Comparison of ENCODE assay signal across 25 cellular contexts in genomic region chr6:11672669-11673068, GRCh38.
DNase-seq lines count a peak whose midpoint lies in the region; ATAC-seq, FAIRE-seq and TF ChIP-seq lines count a peak whose summit lies in the region.
"Had no signal": no experiment of that assay in that cellular context is flagged by ENCODE, and none has a peak within 500 bp of the region (broad histone marks: within the 10 kb centered on the region; RNA-seq: fewer than 3 reads in every experiment).

No MANE protein-coding gene starts in this region.

- intact Hi-C loops in IMR-90 (cut with micrococcal nuclease): no loop called here
- intact Hi-C loops in GM12878 (cut with micrococcal nuclease; ENCODE audit: unreplicated experiment): no loop called here
- intact Hi-C loops in left ventricle myocardium inferior (cut with micrococcal nuclease): no loop called here

- in situ Hi-C loops in GM23248 (cut with MboI): loop anchor here (25.0 kb wide), 1 partner anchor 565 kb away; no protein-coding TSS in a partner anchor
- in situ Hi-C loops in IMR-90 (cut with MboI; ENCODE audit: low sequenced_read_pairs): no loop called here
- in situ Hi-C loops in GM12878 (cut with MboI): no loop called here

- no peak overlapping the region for H2AK9ac ChIP-seq in IMR-90 (replicated peaks; ENCODE audit: low read depth, low read length, poor library complexity)

- H4K20me1 ChIP-seq in GM23248 (ENCODE audit: insufficient read depth) (no peaks in the 10 kb centered on the region), IMR-90 (ENCODE audit: insufficient read depth, low read length) (no peaks in the 10 kb centered on the region), GM12878 (ENCODE audit: control insufficient read depth, insufficient read depth) (no peaks in the 10 kb centered on the region)
- H4K20me1 ChIP-seq: BLaER1 treated with 17β-estradiol and CSF1 and Interleukin-3, amounts not matched to agents 10 nM and 100 nM had no signal

- H3K27ac ChIP-seq in GM23248 (no peak overlapping the region), IMR-90 (ENCODE audit: insufficient read depth, low read length) (no peak overlapping the region), GM12878 (ENCODE audit: control insufficient read depth, insufficient read depth) (no peak overlapping the region), neuronal stem cell (replicated peaks; ENCODE audit: low read length) (no peak overlapping the region), left ventricle myocardium inferior (replicated peaks) (no peak overlapping the region)
- H3K27ac ChIP-seq: A549; BLaER1 treated with 17β-estradiol and CSF1 and Interleukin-3, amounts not matched to agents 10 nM and 100 nM had no signal

- H2AK5ac ChIP-seq in IMR-90 (ENCODE audit: low read depth, low read length): no peak overlapping the region
- no peak overlapping the region for H2AK5ac ChIP-seq in neuronal stem cell (ENCODE audit: low read depth, low read length)

- TF ChIP-seq RAD21 in IMR-90 (IDR thresholded peaks at IDR 0.05; ENCODE audit: low read length) (no peak), GM12878 (IDR thresholded peaks at IDR 0.05; ENCODE audit: insufficient read depth, low read depth, low read length) (no peak)

- H3K56ac ChIP-seq in IMR-90 (ENCODE audit: extremely low read depth, insufficient read depth, low read length): no peak overlapping the region

- H3K27me3 ChIP-seq in GM23248 (replicated peaks; ENCODE audit: insufficient read depth): no peaks in the 10 kb centered on the region
- no peaks in the 10 kb centered on the region for H3K27me3 ChIP-seq in IMR-90 (ENCODE audit: control insufficient read depth, insufficient read depth, low read length)
- H3K27me3 ChIP-seq in GM12878 (replicated peaks in 1 of 2; ENCODE audit: control insufficient read depth in 2 of 2, insufficient read depth in 2 of 2, low read length in 1 of 2): no peaks in the 10 kb centered on the region
- H3K27me3 ChIP-seq in neuronal stem cell (ENCODE audit: control insufficient read depth in 3 of 3, insufficient read depth in 3 of 3, low read depth in 1 of 3, low read length in 3 of 3): no peaks in the 10 kb centered on the region
- peaks cover 9% of the 10 kb centered on the region for H3K27me3 ChIP-seq in left ventricle myocardium inferior (ENCODE audit: low read depth)
- H3K27me3 ChIP-seq: BLaER1 treated with 17β-estradiol and CSF1 and Interleukin-3, amounts not matched to agents 10 nM and 100 nM had no signal

- FAIRE-seq in GM12878 (lab: Jason Lieb, UNC): no peak
- FAIRE-seq: A549, GM12892, GM19239 had no signal

- CTCF ChIA-PET in IMR-90 (lab: Yijun Ruan, JAX) (no interaction called here), GM12878 (lab: Yijun Ruan, JAX) (interaction anchor here (0.8 to 1.3 kb wide), 2 partner anchors 10 to 14 kb away, joined by 3 read pairs; no protein-coding TSS in a partner anchor)

- H3K4me1 ChIP-seq in GM23248 (ENCODE audit: insufficient read depth) (peaks cover 21% of the 10 kb centered on the region), IMR-90 (ENCODE audit: control insufficient read depth, insufficient read depth, low read length) (no peaks in the 10 kb centered on the region; the same call in 1 of the 2 replicates), GM12878 (ENCODE audit: control insufficient read depth, insufficient read depth, low read length) (no peaks in the 10 kb centered on the region), neuronal stem cell (ENCODE audit: control insufficient read depth in 2 of 2, insufficient read depth in 1 of 2, low read depth in 1 of 2, low read length in 2 of 2) (no peaks in the 10 kb centered on the region), left ventricle myocardium inferior (no peaks in the 10 kb centered on the region)
- H3K4me1 ChIP-seq: A549; BE2C; BLaER1 treated with 17β-estradiol and CSF1 and Interleukin-3, amounts not matched to agents 10 nM and 100 nM had no signal

- no peak overlapping the region for H3K4me3 Mint-ChIP-seq in osteocyte (ENCODE audit: unreplicated experiment)
- H3K4me3 Mint-ChIP-seq: CD14-positive monocyte; CD4-positive, alpha-beta T cell; GM23338; H9 had no signal

- peak overlapping the region; percentile 11 for H3K27ac Mint-ChIP-seq in osteocyte (ENCODE audit: unreplicated experiment)
- H3K27ac Mint-ChIP-seq: CD14-positive monocyte; CD4-positive, alpha-beta T cell; GM23338; H9 had no signal

- RAD21 ChIA-PET in GM12878 (lab: Charles Lee; ENCODE audit: unreplicated experiment): no interaction called here

- H3K9ac ChIP-seq in GM23248 (no peak overlapping the region), IMR-90 (ENCODE audit: low read depth, low read length) (no peak overlapping the region), GM12878 (ENCODE audit: control insufficient read depth, insufficient read depth, low read length) (no peak overlapping the region), neuronal stem cell (ENCODE audit: low read depth, low read length, poor library complexity) (no peak overlapping the region)
- H3K9ac ChIP-seq: BLaER1 treated with 17β-estradiol and CSF1 and Interleukin-3, amounts not matched to agents 10 nM and 100 nM had no signal

- peaks cover 6% of the 10 kb centered on the region for H3K4me1 Mint-ChIP-seq in osteocyte (ENCODE audit: unreplicated experiment)
- H3K4me1 Mint-ChIP-seq: CD14-positive monocyte had no signal

- H4K91ac ChIP-seq in IMR-90 (ENCODE audit: insufficient read depth, low read depth, low read length): 0 out of 2 replicates have a peak overlapping the region, but pooled peaks have one; percentile 8
- H4K91ac ChIP-seq in neuronal stem cell (ENCODE audit: low read depth, low read length, poor library complexity): no peak overlapping the region

- peak overlapping the region; percentile 1 for H3K4me2 ChIP-seq in GM23248 (ENCODE audit: unreplicated experiment)
- H3K4me2 ChIP-seq in IMR-90 (ENCODE audit: low read depth, low read length): no peak overlapping the region
- H3K4me2 ChIP-seq in GM12878 (ENCODE audit: control insufficient read depth, insufficient read depth): no peak overlapping the region
- H3K4me2 ChIP-seq in neuronal stem cell (ENCODE audit: insufficient read depth, low read length, poor library complexity, severe bottlenecking): no peak overlapping the region
- H3K4me2 ChIP-seq: A549; BLaER1 treated with 17β-estradiol and CSF1 and Interleukin-3, amounts not matched to agents 10 nM and 100 nM; GM23338 had no signal

- no peak for TF ChIP-seq EP300 in GM12878 (IDR thresholded peaks at IDR 0.05; ENCODE audit: borderline replicate concordance in 1 of 2, control insufficient read depth in 1 of 2, low read depth in 2 of 2, low read length in 2 of 2)

- no peak overlapping the region for H3K23ac ChIP-seq in IMR-90 (ENCODE audit: low read depth, low read length)
- no peak overlapping the region for H3K23ac ChIP-seq in neuronal stem cell (ENCODE audit: low read depth, low read length, poor library complexity)

- POLR2A ChIA-PET in IMR-90 (lab: Charles Lee; ENCODE audit: unreplicated experiment) (no interaction called here), GM12878 (lab: Charles Lee) (no interaction called here)

- BruUV-seq in IMR-90 (replicated peaks; lab: Mats Ljungman, UMichigan): no TSS peak
- BruUV-seq in GM12878 (replicated peaks; lab: Mats Ljungman, UMichigan): no TSS peak

- H3K14ac ChIP-seq in IMR-90 (replicated peaks; ENCODE audit: low read depth, low read length) (no peak overlapping the region), neuronal stem cell (ENCODE audit: low read length) (no peak overlapping the region)

- H3K9me3 Mint-ChIP-seq in osteocyte (ENCODE audit: unreplicated experiment): peaks cover 15% of the 10 kb centered on the region
- H3K9me3 Mint-ChIP-seq: CD4-positive, alpha-beta T cell had no signal

- H2BK120ac ChIP-seq in IMR-90 (ENCODE audit: low read depth, low read length) (0 out of 2 replicates have a peak overlapping the region, but pooled peaks have one; percentile 43), neuronal stem cell (ENCODE audit: low read depth, low read length) (no peak overlapping the region)

- dilution Hi-C loops in IMR-90 (cut with HindIII; ENCODE audit: low sequenced_read_pairs, unreplicated experiment): no loop called here

- no peaks in the 10 kb centered on the region for H3K27me3 Mint-ChIP-seq in osteocyte (ENCODE audit: unreplicated experiment)

- H2BK12ac ChIP-seq in neuronal stem cell (ENCODE audit: low read length): no peak overlapping the region

- H2BK5ac ChIP-seq in IMR-90 (ENCODE audit: low read depth, low read length, poor library complexity, severe bottlenecking) (peak overlapping the region; percentile 1), neuronal stem cell (ENCODE audit: low read length) (no peak overlapping the region)

- H3K18ac ChIP-seq in IMR-90 (ENCODE audit: low read depth, low read length): peak overlapping the region; percentile 60; the same call in 1 of the 2 replicates
- no peak overlapping the region for H3K18ac ChIP-seq in neuronal stem cell (ENCODE audit: low read length)

- H2BK15ac ChIP-seq in IMR-90 (ENCODE audit: low read depth, low read length) (0 out of 3 replicates have a peak overlapping the region, but pooled peaks have one; percentile 3), neuronal stem cell (ENCODE audit: low read length) (no peak overlapping the region)

- H3K79me1 ChIP-seq in IMR-90 (ENCODE audit: low read depth in 1 of 2, low read length in 2 of 2) (no peaks in the 10 kb centered on the region), neuronal stem cell (ENCODE audit: low read depth, low read length) (no peaks in the 10 kb centered on the region)

- H3K36me3 ChIP-seq in GM23248 (ENCODE audit: low read depth) (no peaks in the 10 kb centered on the region), IMR-90 (ENCODE audit: control insufficient read depth, insufficient read depth, low read length) (no peaks in the 10 kb centered on the region), GM12878 (ENCODE audit: control insufficient read depth in 2 of 2, insufficient read depth in 2 of 2, low read length in 1 of 2) (no peaks in the 10 kb centered on the region), neuronal stem cell (replicated peaks in 1 of 2; ENCODE audit: control insufficient read depth in 2 of 2, insufficient read depth in 2 of 2, low read length in 2 of 2) (no peaks in the 10 kb centered on the region), left ventricle myocardium inferior (no peaks in the 10 kb centered on the region)
- H3K36me3 ChIP-seq: BE2C; BLaER1 treated with 17β-estradiol and CSF1 and Interleukin-3, amounts not matched to agents 10 nM and 100 nM had no signal

- SMC1A ChIA-PET in GM12878 (lab: Charles Lee; ENCODE audit: uncharacterized antibody, unreplicated experiment): interaction anchor here (0.8 to 1.5 kb wide), 5 partner anchors 12 to 41 kb away, joined by 3 to 4 read pairs (median 4); no protein-coding TSS in a partner anchor

- WGBS in GM23248 (ENCODE audit: low coverage in 1 of 2, low lambda C conversion rate in 2 of 2, missing lambda C conversion rate in 2 of 2), 2 experiments: 71 to 74% methylated on average over 5 of the region's 5 CpGs
- WGBS in IMR-90 (ENCODE audit: extremely low coverage in 2 of 2, insufficient read length in 1 of 2), 2 experiments: no CpG with 5 or more reads among the region's 5 CpGs
- 44% methylated on average over 5 of the region's 5 CpGs for WGBS in GM12878 (ENCODE audit: insufficient coverage, insufficient replicate concordance, low lambda C conversion rate, missing lambda C conversion rate)
- no CpG with 5 or more reads among the region's 5 CpGs for WGBS in neuronal stem cell (ENCODE audit: extremely low coverage in 2 of 2, insufficient read length in 2 of 2, insufficient replicate concordance in 1 of 2), 2 donors

- H2BK20ac ChIP-seq in IMR-90 (ENCODE audit: low read depth, low read length): no peak overlapping the region

- H3K9me3 ChIP-seq in GM23248 (ENCODE audit: low read depth) (no peaks in the 10 kb centered on the region), IMR-90 (ENCODE audit: control insufficient read depth, insufficient read depth, low read length) (no peaks in the 10 kb centered on the region), GM12878 (replicated peaks; ENCODE audit: control insufficient read depth, insufficient read depth, low read length) (peaks cover 3% of the 10 kb centered on the region; the same call in 2 of the 3 replicates), neuronal stem cell (replicated peaks in 1 of 2; ENCODE audit: control insufficient read depth in 2 of 2, insufficient read depth in 1 of 2, low read depth in 1 of 2, low read length in 2 of 2) (peaks cover 0 to 2% of the 10 kb centered on the region in 2 donors), left ventricle myocardium inferior (replicated peaks) (peaks cover 17% of the 10 kb centered on the region)
- H3K9me3 ChIP-seq: BE2C had no signal

- no peak overlapping the region; the same call in 1 of the 2 replicates for H4K5ac ChIP-seq in IMR-90 (ENCODE audit: low read depth, low read length)

- ATAC-seq in IMR-90 (ENCODE audit: low read depth) (no peak), GM12878 (no peak; the same call in 2 of the 3 replicates), SK-N-SH treated with all-trans-retinoic acid at 6 μM for 48 hours (no peak)
- ATAC-seq: A549, GM23338, HCT116 had no signal

- H3K4me3 ChIP-seq in GM23248 (no peak overlapping the region), IMR-90 (ENCODE audit: insufficient read depth, low read depth, low read length) (no peak overlapping the region), GM12878 (no peak overlapping the region), neuronal stem cell (ENCODE audit: low read length in 2 of 2) (no peak overlapping the region), left ventricle myocardium inferior (no peak overlapping the region)
- H3K4me3 ChIP-seq: A549; BLaER1 treated with 17β-estradiol and CSF1 and Interleukin-3, amounts not matched to agents 10 nM and 100 nM; GM23338 had no signal

- peak overlapping the region; percentile 33; the same call in 1 of the 2 replicates for H2AFZ ChIP-seq in GM23248
- H2AFZ ChIP-seq in IMR-90 (replicated peaks; ENCODE audit: low read length, poor library complexity): no peak overlapping the region
- H2AFZ ChIP-seq in GM12878 (ENCODE audit: control insufficient read depth, low read depth, low read length): no peak overlapping the region
- H2AFZ ChIP-seq in neuronal stem cell (ENCODE audit: low read length): no peak overlapping the region
- H2AFZ ChIP-seq: GM23338 had no signal

- peaks cover 4% of the 10 kb centered on the region for H3K36me3 Mint-ChIP-seq in osteocyte (ENCODE audit: unreplicated experiment)
- H3K36me3 Mint-ChIP-seq: CD14-positive monocyte had no signal

- TF ChIP-seq CTCF in IMR-90 (conservative IDR thresholded peaks at IDR 0.05; ENCODE audit: low read depth, low read length) (no peak), GM12878 (IDR thresholded peaks at IDR 0.05 in 2 of 3, conservative IDR thresholded peaks at IDR 0.05 in 1 of 3; ENCODE audit: control insufficient read depth in 2 of 3, extremely low read depth in 1 of 3, insufficient read depth in 1 of 3, low read depth in 3 of 3, low read length in 3 of 3) (no peak), osteocyte (IDR thresholded peaks at IDR 0.05) (no peak), left ventricle myocardium inferior (IDR thresholded peaks at IDR 0.05; ENCODE audit: borderline replicate concordance) (no peak)

- H4K8ac ChIP-seq in IMR-90 (ENCODE audit: low read depth in 2 of 2, low read length in 2 of 2) (no peak overlapping the region), neuronal stem cell (ENCODE audit: low read depth, low read length) (no peak overlapping the region)

- no peaks in the 10 kb centered on the region for H3K9me1 ChIP-seq in IMR-90 (ENCODE audit: insufficient read depth, low read length)

- peaks cover 7% of the 10 kb centered on the region; the same call in 1 of the 2 replicates for H3F3A ChIP-seq in GM23248 (ENCODE audit: insufficient read depth)

- TF ChIP-seq POLR2A in IMR-90 (IDR thresholded peaks at IDR 0.05; ENCODE audit: low read depth, low read length): no peak
- no peak for TF ChIP-seq POLR2A in GM12878 (IDR thresholded peaks at IDR 0.05; ENCODE audit: low read depth, low read length)

- DNase-seq in GM23248 (no peak), IMR-90 (no peak), GM12878 (ENCODE audit: low read depth, low spot score) (no peak), osteocyte (ENCODE audit: extremely low spot score, unreplicated experiment) (no peak), neuronal stem cell (ENCODE audit: low spot score) (no peak), left ventricle myocardium inferior (no peak)
- DNase-seq: 8988T; ACHN; AML-193; BE2C; Calu3; CD4-positive, alpha-beta T cell; COR-L47; DMS53; DMS79 treated with DMSO at 0.1 percent for 48 hours; GF-D8; H9 had no signal

- H3K4ac ChIP-seq in IMR-90 (ENCODE audit: low read depth, low read length): peak overlapping the region; percentile 43; the same call in 1 of the 2 replicates
- H3K4ac ChIP-seq in neuronal stem cell (ENCODE audit: low read length): no peak overlapping the region

- no peaks in the 10 kb centered on the region for H3K9me2 ChIP-seq in GM23248 (ENCODE audit: insufficient read depth)

- H3K79me2 ChIP-seq in GM23248 (ENCODE audit: insufficient read depth) (no peaks in the 10 kb centered on the region), GM12878 (ENCODE audit: control insufficient read depth, insufficient read depth, low read length) (no peaks in the 10 kb centered on the region)
